Comparison of ENCODE assay signal across 22 cellular contexts in genomic region chr11:12131943-12132789, GRCh38. TPM values are rescaled to one million over a fixed set of nuclear protein-coding genes. Genes with fewer than 3 reads are reported as not detected.
A peak's percentile ranks its signal among the peaks of the same experiment; 100 is the strongest.
DNase-seq lines count a peak whose midpoint lies in the region; TF ChIP-seq lines count a peak whose summit lies in the region.
"Had no signal": no experiment of that assay in that cellular context is flagged by ENCODE, and none has a peak within 500 bp of the region (broad histone marks: within the 10 kb centered on the region; RNA-seq: fewer than 3 reads in every experiment).

No MANE protein-coding gene starts in this region.

- TF ChIP-seq EP300 in sigmoid colon (IDR thresholded peaks at IDR 0.05) = no peak

- no peak for TF ChIP-seq POLR2A in sigmoid colon (IDR thresholded peaks at IDR 0.05)

- H3K9me3 ChIP-seq in sigmoid colon = no peaks in the 10 kb centered on the region
- H3K9me3 ChIP-seq: ovary, SJSA1 had no signal

- H3K4me1 ChIP-seq in sigmoid colon = peaks cover 0 to 79% (median 60%) of the 10 kb centered on the region in 4 donors

- H3K36me3 ChIP-seq in sigmoid colon = no peaks in the 10 kb centered on the region
- H3K36me3 ChIP-seq: ovary, SJSA1 had no signal

- peak overlapping the region; percentile 6 to 92 (median 60) for H3K27ac ChIP-seq in sigmoid colon
- H3K27ac ChIP-seq: 22Rv1, KMS-11, ovary, SJSA1 had no signal

- peak; percentile 19 for DNase-seq in NCI-H82 (lab: John Stamatoyannopoulos, UW)
- no peak for DNase-seq in NCI-H82 treated with DMSO at 0.1 percent for 48 hours (lab: John Stamatoyannopoulos, UW; ENCODE audit: unreplicated experiment)
- DNase-seq in M059J (ENCODE audit: low read depth) = peak; percentile 61
- peak; percentile 61 to 76 for DNase-seq in dermis microvascular lymphatic vessel endothelial cell (ENCODE audit: low read depth in 2 of 2)
- no peak for DNase-seq in sigmoid colon
- no peak for DNase-seq in activated CD8-positive, alpha-beta memory T cell treated with anti-CD3 and anti-CD28 coated beads for 24 hours
- DNase-seq in stimulated activated CD8-positive, alpha-beta memory T cell treated with anti-CD3 and anti-CD28 coated beads, Interleukin-4, amount 100 ng/mL, for 48 hours = no peak
- no peak for DNase-seq in HPDE6-E6E7 (ENCODE audit: extremely low spot score)
- DNase-seq: activated CD4-positive, CD25-positive, alpha-beta regulatory T cell; activated T-cell treated with anti-CD3 and anti-CD28 coated beads, Interleukin-2, amount 50 U/mL, for 72 hours; cortex of kidney; foreskin fibroblast; H7; kidney; naive thymus-derived CD4-positive, alpha-beta T cell; NCI-H1694 treated with DMSO at 0.1 percent for 48 hours; NCI-H774; ovary; stimulated activated naive B cell treated with anti-CD40 and anti-IgM and Interleukin-4, amounts not matched to agents 10 μg/mL and 1 μg/mL and 100 μg/mL, for 72 hours had no signal

- H3K27me3 ChIP-seq in sigmoid colon = no peaks in the 10 kb centered on the region
- H3K27me3 ChIP-seq: ovary, SJSA1 had no signal

- TF ChIP-seq CTCF in sigmoid colon (IDR thresholded peaks at IDR 0.05) = no peak

- intact Hi-C loops in sigmoid colon (cut with DNase I) = no loop called here

- H3K4me3 ChIP-seq in sigmoid colon = no peak overlapping the region
- H3K4me3 ChIP-seq: ovary, SJSA1 had no signal

- WGBS in sigmoid colon, 2 donors = 89 to 90% methylated on average over 7 of the region's 7 CpGs

RNA-seq across cellular contexts. Expression of gene MICAL2, which starts 21.8 kb away (rescaled TPM):
- 120 and 173 TPM in 2 replicates for total RNA-seq in M059J (2014; rRNA removed; shearing (Covaris generic))
- total RNA-seq in dermis microvascular lymphatic vessel endothelial cell = 79.6 and 210 TPM in 2 replicates
- 100 to 1,000 TPM; 115 to 145 (median 130) TPM for total RNA-seq in sigmoid colon
- 10 to 100 TPM; 36.6 to 92.2 (median 91.1) TPM for polyA plus RNA-seq in sigmoid colon

Comparison
In these comparisons a context has a peak if more than half of its experiments do, and no peak if none do; other contexts are left out.
1. DNase-seq: peak in NCI-H82 (single experiment), M059J (single experiment) and dermis microvascular lymphatic vessel endothelial cell (2 of 2); none in NCI-H82 treated with DMSO at 0.1 percent for 48 hours (single experiment), sigmoid colon (single experiment), activated CD8-positive, alpha-beta memory T cell treated with anti-CD3 and anti-CD28 coated beads for 24 hours (single experiment), stimulated activated CD8-positive, alpha-beta memory T cell treated with anti-CD3 and anti-CD28 coated beads, Interleukin-4, amount 100 ng/mL, for 48 hours (single experiment) and HPDE6-E6E7 (single experiment).